Comparison of ENCODE assay signal across 17 cellular contexts in genomic region chr1:94736549-94736948, GRCh38.
"Had no signal": no experiment of that assay in that cellular context is flagged by ENCODE, and none has a peak within 500 bp of the region (broad histone marks: within the 10 kb centered on the region; RNA-seq: fewer than 3 reads in every experiment).

No MANE protein-coding gene starts in this region.

- H3K4me1 ChIP-seq: psoas muscle had no signal

- H3K27me3 ChIP-seq: heart left ventricle, neutrophil, upper lobe of left lung, uterus had no signal

- H3K36me3 ChIP-seq: heart left ventricle, left ventricle myocardium inferior, neutrophil, upper lobe of left lung, uterus had no signal

- ATAC-seq: heart left ventricle, psoas muscle had no signal

- H3K9me3 ChIP-seq: heart left ventricle, left ventricle myocardium inferior, neutrophil, psoas muscle, upper lobe of left lung, uterus had no signal

- H3K36me3 Mint-ChIP-seq: naive B cell had no signal

- H3K4me3 ChIP-seq: coronary artery, dorsolateral prefrontal cortex, heart left ventricle, left ventricle myocardium inferior, lung, psoas muscle, skin epidermis, upper lobe of left lung, uterus had no signal

- H3K27ac Mint-ChIP-seq: naive B cell had no signal

- H3K4me3 Mint-ChIP-seq: naive B cell had no signal

- DNase-seq: dorsolateral prefrontal cortex; effector CD8-positive, alpha-beta T cell; heart left ventricle; islet precursor cell; left ventricle myocardium inferior; mesendoderm; naive B cell; psoas muscle; retina; stimulated activated CD4-positive, alpha-beta T cell treated with anti-CD3 and anti-CD28 coated beads, Interleukin-2, amount 100 ng/mL, for 48 hours; stimulated activated naive CD4-positive, alpha-beta T cell treated with Interleukin-2 at 50 U/mL for 16 hours; upper lobe of left lung; uterus had no signal

- H3K27ac ChIP-seq: dorsolateral prefrontal cortex, left ventricle myocardium inferior, neutrophil, psoas muscle had no signal
